In genomic region chr3:49277357-49277723, GRCh38 we compare ENCODE assay signal across 8 cellular contexts. TPM values are rescaled to one million over a fixed set of nuclear protein-coding genes. Genes with fewer than 3 reads are reported as not detected.
DNase-seq lines count a peak whose midpoint lies in the region; ATAC-seq and TF ChIP-seq lines count a peak whose summit lies in the region.

No MANE protein-coding gene starts in this region.

- H3K4me3 ChIP-seq in SK-N-SH (ENCODE audit: low read depth in 2 of 2, low read length in 1 of 2), result peak overlapping the region; percentile 32; a peak in 3 of 4 replicates
- peak overlapping the region; percentile 32 to 64 (median 52) for H3K4me3 ChIP-seq in esophagus squamous epithelium
- peak overlapping the region; percentile 74 for H3K4me3 ChIP-seq in osteoblast (ENCODE audit: insufficient read depth, low read length)

- H3K36me3 ChIP-seq in SK-N-SH (replicated peaks in 1 of 2; ENCODE audit: control insufficient read depth in 1 of 2, insufficient read depth in 2 of 2, low read length in 1 of 2) (peaks cover 13 to 27% of the 10 kb centered on the region in 2 experiments), esophagus squamous epithelium (peaks cover 0 to 48% (median 7%) of the 10 kb centered on the region in 3 donors), osteoblast (ENCODE audit: insufficient read depth, low read length) (peaks cover 16% of the 10 kb centered on the region)

- no peak for TF ChIP-seq EP300 in SK-N-SH (IDR thresholded peaks at IDR 0.05; ENCODE audit: borderline replicate concordance in 1 of 2, low read depth in 1 of 2, low read length in 1 of 2)

- peaks cover 9% of the 10 kb centered on the region for H3F3A ChIP-seq in SK-N-SH (replicated peaks; ENCODE audit: insufficient read depth)

- CTCF ChIA-PET in CD4-positive, alpha-beta T cell (lab: Charles Lee), result no interaction called here
- CTCF ChIA-PET in SK-N-SH (lab: Yijun Ruan, JAX), result interaction anchor here (0.6 to 4.5 kb wide), 5 partner anchors 63 to 189 kb away, joined by 3 to 26 read pairs (median 3); partner anchors contain the start of genes KLHDC8B and USP4

- peak overlapping the region; percentile 90 for H3K4me3 Mint-ChIP-seq in CD4-positive, alpha-beta T cell

- POLR2A ChIA-PET in CD4-positive, alpha-beta T cell (lab: Charles Lee), result interaction anchor here (0.6 kb wide), 1 partner anchor 546 kb away, joined by 3 read pairs; no protein-coding TSS in a partner anchor
- POLR2A ChIA-PET in SK-N-SH (lab: Yijun Ruan, JAX), result interaction anchor here (0.6 to 1.8 kb wide), 5 partner anchors 9 to 278 kb away, joined by 4 to 13 read pairs (median 5); partner anchors contain the start of gene KLHDC8B

- peak overlapping the region; percentile 74 for H2AFZ ChIP-seq in SK-N-SH (ENCODE audit: low read depth)
- peak overlapping the region; percentile 79 for H2AFZ ChIP-seq in osteoblast (ENCODE audit: low read length)

- peaks cover 27% of the 10 kb centered on the region for H3K4me1 Mint-ChIP-seq in CD4-positive, alpha-beta T cell (ENCODE audit: low read depth)

- 71% methylated on average over 9 of the region's 10 CpGs for WGBS in SK-N-SH (ENCODE audit: low lambda C conversion rate)
- WGBS in esophagus squamous epithelium, 2 donors, result 4 to 18% methylated on average over 8 to 10 of the region's 10 CpGs

- TF ChIP-seq RAD21 in SK-N-SH (IDR thresholded peaks at IDR 0.05; ENCODE audit: low read length), result no peak

- ATAC-seq in CD4-positive, alpha-beta T cell (ENCODE audit: poor library complexity), result no peak
- ATAC-seq in HG02623 (IDR thresholded peaks at IDR 0.05; ENCODE audit: unreplicated experiment), result no peak
- no peak for ATAC-seq in GM18517 (IDR thresholded peaks at IDR 0.05; ENCODE audit: unreplicated experiment)
- no peak for ATAC-seq in GM19467 (IDR thresholded peaks at IDR 0.05; ENCODE audit: unreplicated experiment)
- no peak for ATAC-seq in HG02852 (IDR thresholded peaks at IDR 0.05; ENCODE audit: unreplicated experiment)

- DNase-seq in CD4-positive, alpha-beta T cell, result no peak
- DNase-seq in SK-N-SH (no peak), esophagus squamous epithelium (lab: John Stamatoyannopoulos, UW) (no peak), osteoblast (ENCODE audit: insufficient read length, low spot score, missing footprints) (no peak)

- intact Hi-C loops in CD4-positive, alpha-beta T cell (cut with DNase I, micrococcal nuclease), result loop anchor here in 1 of 2 experiments (5.0 to 10.0 kb wide), 2 partner anchors 105 to 293 kb away; partner anchors contain the start of gene KLHDC8B
- intact Hi-C loops in esophagus squamous epithelium (cut with DNase I), result loop anchor here (10.0 kb wide), 1 partner anchor 103 kb away; the partner anchor contains the start of gene KLHDC8B

- H3K27me3 Mint-ChIP-seq in CD4-positive, alpha-beta T cell, result no peaks in the 10 kb centered on the region

- H3K4me1 ChIP-seq in SK-N-SH (ENCODE audit: control insufficient read depth in 1 of 2, insufficient read depth in 2 of 2, low read depth in 1 of 2, low read length in 1 of 2) (peaks cover 0 to 3% of the 10 kb centered on the region in 2 experiments; a peak in 1 of 4 replicates), esophagus squamous epithelium (peaks cover 3 to 45% (median 33%) of the 10 kb centered on the region in 3 donors), osteoblast (ENCODE audit: insufficient read depth, low read length) (peaks cover 25% of the 10 kb centered on the region)

- H3K27ac ChIP-seq in CD4-positive, alpha-beta T cell (ENCODE audit: low read depth, low read length), result peak overlapping the region; percentile 66
- H3K27ac ChIP-seq in SK-N-SH (ENCODE audit: low read depth in 2 of 2, low read length in 1 of 2) (peak overlapping the region; percentile 59 to 73; a peak in 3 of 4 replicates), esophagus squamous epithelium (peak overlapping the region; percentile 84 to 97 (median 91)), osteoblast (ENCODE audit: low read depth, low read length) (peak overlapping the region; percentile 81)

- no peaks in the 10 kb centered on the region for H3K9me3 Mint-ChIP-seq in CD4-positive, alpha-beta T cell

- H3K27ac Mint-ChIP-seq in CD4-positive, alpha-beta T cell, result peak overlapping the region; percentile 85

- H3K9ac ChIP-seq in SK-N-SH, result peak overlapping the region; percentile 57; the same call in 1 of the 2 replicates

- H4K20me1 ChIP-seq in SK-N-SH (ENCODE audit: insufficient read depth) (no peaks in the 10 kb centered on the region), osteoblast (ENCODE audit: insufficient read depth, low read length) (no peaks in the 10 kb centered on the region)

- TF ChIP-seq POLR2A in esophagus squamous epithelium (IDR thresholded peaks at IDR 0.05), result no peak

- no peaks in the 10 kb centered on the region for H3K79me2 ChIP-seq in SK-N-SH (ENCODE audit: insufficient read depth)
- H3K79me2 ChIP-seq in osteoblast (ENCODE audit: insufficient read depth, low read length), result no peaks in the 10 kb centered on the region

- no peak for TF ChIP-seq CTCF in CD4-positive, alpha-beta T cell (IDR thresholded peaks at IDR 0.05)
- TF ChIP-seq CTCF in SK-N-SH (IDR thresholded peaks at IDR 0.05), result no peak
- no peak for TF ChIP-seq CTCF in esophagus squamous epithelium (IDR thresholded peaks at IDR 0.05)
- no peak for TF ChIP-seq CTCF in osteoblast (IDR thresholded peaks at IDR 0.05; ENCODE audit: extremely low read depth, low read depth, low read length)

- H3K36me3 Mint-ChIP-seq in CD4-positive, alpha-beta T cell (ENCODE audit: low read depth), result peaks cover 32% of the 10 kb centered on the region

- H3K27me3 ChIP-seq in CD4-positive, alpha-beta T cell (ENCODE audit: control insufficient read depth, insufficient read depth, low read length), result no peaks in the 10 kb centered on the region
- no peaks in the 10 kb centered on the region for H3K27me3 ChIP-seq in SK-N-SH (ENCODE audit: insufficient read depth)
- no peaks in the 10 kb centered on the region for H3K27me3 ChIP-seq in esophagus squamous epithelium
- H3K27me3 ChIP-seq in osteoblast (ENCODE audit: insufficient read depth, low read length), result no peaks in the 10 kb centered on the region

- peak overlapping the region; percentile 70; the same call in 1 of the 2 replicates for H3K4me2 ChIP-seq in SK-N-SH
- peak overlapping the region; percentile 90 for H3K4me2 ChIP-seq in osteoblast (ENCODE audit: insufficient read depth, low read length)

- no peaks in the 10 kb centered on the region for H3K9me3 ChIP-seq in CD4-positive, alpha-beta T cell (ENCODE audit: control insufficient read depth, low read length)
- H3K9me3 ChIP-seq in SK-N-SH (no peaks in the 10 kb centered on the region), esophagus squamous epithelium (no peaks in the 10 kb centered on the region), osteoblast (ENCODE audit: low read depth, low read length) (no peaks in the 10 kb centered on the region)

- no peaks in the 10 kb centered on the region for H3K9me2 ChIP-seq in SK-N-SH

TF ChIP-seq in SK-N-SH, 30 proteins besides CTCF, POLR2A, EP300 and RAD21 (continues in another document):
- TF ChIP-seq ELF1 (IDR thresholded peaks at IDR 0.05), result no peak
- TF ChIP-seq CHD2 (IDR thresholded peaks at IDR 0.05; ENCODE audit: low read length, partially characterized antibody), result no peak
- no peak for TF ChIP-seq SMC3 (IDR thresholded peaks at IDR 0.05; ENCODE audit: low read depth, low read length)
- TF ChIP-seq JUND (IDR thresholded peaks at IDR 0.05), result no peak
- TF ChIP-seq, protein P1, sequence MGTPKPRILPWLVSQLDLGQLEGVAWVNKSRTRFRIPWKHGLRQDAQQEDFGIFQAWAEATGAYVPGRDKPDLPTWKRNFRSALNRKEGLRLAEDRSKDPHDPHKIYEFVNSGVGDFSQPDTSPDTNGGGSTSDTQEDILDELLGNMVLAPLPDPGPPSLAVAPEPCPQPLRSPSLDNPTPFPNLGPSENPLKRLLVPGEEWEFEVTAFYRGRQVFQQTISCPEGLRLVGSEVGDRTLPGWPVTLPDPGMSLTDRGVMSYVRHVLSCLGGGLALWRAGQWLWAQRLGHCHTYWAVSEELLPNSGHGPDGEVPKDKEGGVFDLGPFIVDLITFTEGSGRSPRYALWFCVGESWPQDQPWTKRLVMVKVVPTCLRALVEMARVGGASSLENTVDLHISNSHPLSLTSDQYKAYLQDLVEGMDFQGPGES (IDR thresholded peaks at IDR 0.05; ENCODE audit: low read depth, low read length), result no peak
- TF ChIP-seq PBX3 (IDR thresholded peaks at IDR 0.05), result no peak
- TF ChIP-seq FOXJ3 (CRISPR knock-in tag; IDR thresholded peaks at IDR 0.05), result no peak
- no peak for TF ChIP-seq SIN3A (IDR thresholded peaks at IDR 0.05; ENCODE audit: borderline replicate concordance, low read depth, low read length)
- no peak for TF ChIP-seq MAX (IDR thresholded peaks at IDR 0.05; ENCODE audit: low read depth)

RNA-seq across cellular contexts. Expression of gene C3orf62, which starts 0.3 kb away (rescaled TPM):
- total RNA-seq in CD4-positive, alpha-beta T cell, result 1 to 10 TPM; 7.0 to 7.5 TPM
- 4.2 and 5.8 TPM in 2 replicates for polyA plus RNA-seq in SK-N-SH (2012; rRNA removed)
- polyA plus RNA-seq in SK-N-SH (2012; cell fraction: cytosol; rRNA removed), result 3.2 and 3.3 TPM in 2 replicates
- polyA plus RNA-seq in SK-N-SH (2012; cell fraction: nucleus; rRNA removed), result 27.3 and 31.3 TPM in 2 replicates
- 1 to 10 TPM; 1.8 to 3.6 (median 3.0) TPM for total RNA-seq in esophagus squamous epithelium
- total RNA-seq in osteoblast, result 1.8 and 3.6 TPM in 2 replicates
